In the genomic region with DNA sequence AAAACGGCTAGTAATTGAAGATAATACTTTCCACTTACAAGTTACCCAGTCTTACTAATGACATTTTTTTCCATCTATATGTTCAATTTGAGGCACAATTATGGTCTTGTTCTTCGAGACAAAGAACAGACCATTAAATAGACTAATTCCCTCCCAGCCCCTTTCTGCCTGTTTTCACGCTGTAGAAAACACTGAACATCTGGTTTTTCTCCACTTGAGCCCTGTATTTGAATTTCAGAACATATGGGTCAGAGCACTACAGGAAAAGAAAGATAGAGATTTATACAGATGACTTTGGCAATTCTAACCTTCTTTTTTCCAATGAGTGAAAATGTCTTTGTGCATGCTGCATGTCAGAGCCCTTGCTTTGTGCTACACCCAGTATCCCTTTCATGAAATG, we compare ENCODE assay signal across 24 cellular contexts.
"Had no signal": no experiment of that assay in that cellular context is flagged by ENCODE, and none has a peak within 500 bp of the region (broad histone marks: within the 10 kb centered on the region; RNA-seq: fewer than 3 reads in every experiment).

No MANE protein-coding gene starts in this region.

- H3K27ac Mint-ChIP-seq: activated CD4-positive, alpha-beta memory T cell treated with anti-CD3 and anti-CD28 coated beads, Interleukin-2, amount 10 ng/mL, durations not matched to agents 7 days and 5 days; activated CD4-positive, alpha-beta T cell treated with anti-CD3 and anti-CD28 coated beads, Interleukin-2, amount 10 ng/mL, durations not matched to agents 7 days and 5 days; activated naive CD4-positive, alpha-beta T cell treated with anti-CD3 and anti-CD28 coated beads, Interleukin-2, amount 10 ng/mL, durations not matched to agents 7 days and 5 days; activated naive CD4-positive, alpha-beta T cell treated with anti-CD3 and anti-CD28 coated beads, Interleukin-2, amount 50 U/mL, for 72 hours; activated naive CD8-positive, alpha-beta T cell treated with anti-CD3 and anti-CD28 coated beads, Interleukin-2, amount 10 ng/mL, durations not matched to agents 7 days and 5 days; activated T-cell treated with anti-CD3 and anti-CD28 coated beads, Interleukin-2, amount 50 U/mL, for 24 hours; activated T-cell treated with anti-CD3 and anti-CD28 coated beads, Interleukin-2, amount 50 U/mL, for 72 hours; WTC11 had no signal

- H3K27me3 Mint-ChIP-seq: activated CD4-positive, alpha-beta memory T cell treated with anti-CD3 and anti-CD28 coated beads, Interleukin-2, amount 10 ng/mL, durations not matched to agents 7 days and 5 days; activated CD4-positive, alpha-beta T cell treated with anti-CD3 and anti-CD28 coated beads, Interleukin-2, amount 10 ng/mL, durations not matched to agents 7 days and 5 days; activated naive CD4-positive, alpha-beta T cell treated with anti-CD3 and anti-CD28 coated beads, Interleukin-2, amount 10 ng/mL, durations not matched to agents 7 days and 5 days; activated naive CD8-positive, alpha-beta T cell treated with anti-CD3 and anti-CD28 coated beads, Interleukin-2, amount 10 ng/mL, durations not matched to agents 7 days and 5 days; activated T-cell treated with anti-CD3 and anti-CD28 coated beads, Interleukin-2, amount 50 U/mL, for 24 hours had no signal

- H3K9me3 Mint-ChIP-seq: activated CD4-positive, alpha-beta memory T cell treated with anti-CD3 and anti-CD28 coated beads, Interleukin-2, amount 10 ng/mL, durations not matched to agents 7 days and 5 days; activated naive CD4-positive, alpha-beta T cell treated with anti-CD3 and anti-CD28 coated beads, Interleukin-2, amount 50 U/mL, for 72 hours; activated naive CD8-positive, alpha-beta T cell treated with anti-CD3 and anti-CD28 coated beads, Interleukin-2, amount 10 ng/mL, durations not matched to agents 7 days and 5 days; activated T-cell treated with anti-CD3 and anti-CD28 coated beads, Interleukin-2, amount 50 U/mL, for 24 hours; brain had no signal

- DNase-seq: activated CD4-positive, alpha-beta memory T cell treated with anti-CD3 and anti-CD28 coated beads, Interleukin-2, amount 10 ng/mL, durations not matched to agents 7 days and 5 days; activated CD4-positive, alpha-beta T cell treated with anti-CD3 and anti-CD28 coated beads for 1 hour; activated CD4-positive, alpha-beta T cell treated with anti-CD3 and anti-CD28 coated beads for 4 hours; activated CD4-positive, alpha-beta T cell treated with anti-CD3 and anti-CD28 coated beads, Interleukin-2, amount 10 ng/mL, durations not matched to agents 7 days and 5 days; activated CD4-positive, alpha-beta T cell treated with anti-CD3 and anti-CD28 coated beads, Interleukin-2, amount 50 U/mL, for 4 hours; activated CD8-positive, alpha-beta memory T cell treated with anti-CD3 and anti-CD28 coated beads, Interleukin-2, amount 50 U/mL, for 48 hours; activated gamma-delta T cell; activated naive CD4-positive, alpha-beta T cell; activated naive CD4-positive, alpha-beta T cell treated with anti-CD3 and anti-CD28 coated beads, Interleukin-2, amount 10 ng/mL, durations not matched to agents 7 days and 5 days; activated naive CD8-positive, alpha-beta T cell treated with anti-CD3 and anti-CD28 coated beads, Interleukin-2, amount 10 ng/mL, durations not matched to agents 7 days and 5 days; activated T-cell treated with anti-CD3 and anti-CD28 coated beads for 4 hours; activated T-cell treated with anti-CD3 and anti-CD28 coated beads, Interleukin-2, amount 50 U/mL, for 24 hours; activated T-cell treated with anti-CD3 and anti-CD28 coated beads, Interleukin-2, amount 50 U/mL, for 72 hours; central memory CD4-positive, alpha-beta T cell; cerebellar nuclear complex; colonic mucosa; effector CD8-positive, alpha-beta T cell; esophagus squamous epithelium; foreskin melanocyte; T-helper 2 cell had no signal

- H3K4me3 Mint-ChIP-seq: activated CD4-positive, alpha-beta memory T cell treated with anti-CD3 and anti-CD28 coated beads, Interleukin-2, amount 10 ng/mL, durations not matched to agents 7 days and 5 days; activated CD4-positive, alpha-beta T cell treated with anti-CD3 and anti-CD28 coated beads, Interleukin-2, amount 10 ng/mL, durations not matched to agents 7 days and 5 days; activated naive CD4-positive, alpha-beta T cell treated with anti-CD3 and anti-CD28 coated beads, Interleukin-2, amount 10 ng/mL, durations not matched to agents 7 days and 5 days; activated naive CD8-positive, alpha-beta T cell treated with anti-CD3 and anti-CD28 coated beads, Interleukin-2, amount 10 ng/mL, durations not matched to agents 7 days and 5 days; activated T-cell treated with anti-CD3 and anti-CD28 coated beads, Interleukin-2, amount 50 U/mL, for 24 hours; activated T-cell treated with anti-CD3 and anti-CD28 coated beads, Interleukin-2, amount 50 U/mL, for 72 hours; brain; WTC11 had no signal

- H3K4me1 Mint-ChIP-seq: activated CD4-positive, alpha-beta memory T cell treated with anti-CD3 and anti-CD28 coated beads, Interleukin-2, amount 10 ng/mL, durations not matched to agents 7 days and 5 days; activated CD4-positive, alpha-beta T cell treated with anti-CD3 and anti-CD28 coated beads, Interleukin-2, amount 10 ng/mL, durations not matched to agents 7 days and 5 days; activated naive CD4-positive, alpha-beta T cell treated with anti-CD3 and anti-CD28 coated beads, Interleukin-2, amount 10 ng/mL, durations not matched to agents 7 days and 5 days; activated naive CD8-positive, alpha-beta T cell treated with anti-CD3 and anti-CD28 coated beads, Interleukin-2, amount 10 ng/mL, durations not matched to agents 7 days and 5 days; WTC11 had no signal

- H3K36me3 Mint-ChIP-seq: activated naive CD4-positive, alpha-beta T cell treated with anti-CD3 and anti-CD28 coated beads, Interleukin-2, amount 10 ng/mL, durations not matched to agents 7 days and 5 days; activated naive CD4-positive, alpha-beta T cell treated with anti-CD3 and anti-CD28 coated beads, Interleukin-2, amount 50 U/mL, for 72 hours; activated naive CD8-positive, alpha-beta T cell treated with anti-CD3 and anti-CD28 coated beads, Interleukin-2, amount 10 ng/mL, durations not matched to agents 7 days and 5 days; brain; WTC11 had no signal

- ATAC-seq: activated naive CD4-positive, alpha-beta T cell treated with anti-CD3 and anti-CD28 coated beads, Interleukin-2, amount 50 U/mL, for 72 hours; activated T-cell treated with anti-CD3 and anti-CD28 coated beads, Interleukin-2, amount 50 U/mL, for 72 hours; gastroesophageal sphincter; WTC11 had no signal
